9 cellular contexts compared by ENCODE assay signal in genomic region chr3:118863731-118864322, GRCh38.
A peak's percentile ranks its signal among the peaks of the same experiment; 100 is the strongest.
DNase-seq lines count a peak whose midpoint lies in the region; ATAC-seq and TF ChIP-seq lines count a peak whose summit lies in the region.
"Had no signal": no experiment of that assay in that cellular context is flagged by ENCODE, and none has a peak within 500 bp of the region (broad histone marks: within the 10 kb centered on the region; RNA-seq: fewer than 3 reads in every experiment).

No MANE protein-coding gene starts in this region.

- H3K9me3 ChIP-seq in HCT116 (ENCODE audit: control insufficient read depth in 1 of 2, insufficient read depth in 1 of 2, low read depth in 1 of 2, low read length in 2 of 2) = no peaks in the 10 kb centered on the region; a peak in 1 of 4 replicates

- H3K27ac ChIP-seq in HCT116 (ENCODE audit: low read depth, low read length) (no peak overlapping the region), mesendoderm (ENCODE audit: low read depth, low read length) (no peak overlapping the region)

- TF ChIP-seq CTCF in HCT116 (IDR thresholded peaks at IDR 0.05 in 2 of 3, conservative IDR thresholded peaks at IDR 0.05 in 1 of 3; ENCODE audit: borderline replicate concordance in 1 of 3, insufficient read depth in 1 of 3, low read depth in 2 of 3, low read length in 2 of 3) = peak in 2 of 3 experiments; percentile 54 to 66; a peak in 4 of 6 replicates

- H3K9me2 ChIP-seq in HCT116 (ENCODE audit: insufficient read depth) = no peaks in the 10 kb centered on the region

- H3K9ac ChIP-seq in HCT116 (ENCODE audit: low read length) = no peak overlapping the region
- H3K9ac ChIP-seq in mesendoderm (ENCODE audit: low read length) = no peak overlapping the region

- WGBS in mesendoderm (ENCODE audit: extremely low coverage, insufficient coverage, low lambda C conversion rate) = no CpG with 5 or more reads among the region's 1 CpG

- no peak overlapping the region for H2BK5ac ChIP-seq in mesendoderm (ENCODE audit: low read length)

- H3K4me3 ChIP-seq in HCT116 (replicated peaks in 1 of 2; ENCODE audit: low read depth in 1 of 2, low read length in 2 of 2) = no peak overlapping the region
- H3K4me3 ChIP-seq in mesendoderm (ENCODE audit: low read length) = no peak overlapping the region

- no peak overlapping the region for H2AK5ac ChIP-seq in mesendoderm (ENCODE audit: low read length)

- TF ChIP-seq RAD21 in HCT116 (IDR thresholded peaks at IDR 0.05; ENCODE audit: low read depth) = peak; percentile 41

- no peak overlapping the region for H3K18ac ChIP-seq in mesendoderm (ENCODE audit: low read length)

- no peak for TF ChIP-seq POLR2A in HCT116 (IDR thresholded peaks at IDR 0.05; ENCODE audit: borderline replicate concordance, extremely low read depth, insufficient read depth, insufficient read length)

- H3K56ac ChIP-seq in mesendoderm (ENCODE audit: low read length) = no peak overlapping the region

- no peaks in the 10 kb centered on the region for H3K27me3 ChIP-seq in HCT116 (ENCODE audit: insufficient read depth, low read length)
- no peaks in the 10 kb centered on the region for H3K27me3 ChIP-seq in mesendoderm (ENCODE audit: insufficient read depth, low read length, poor library complexity)

- H2BK15ac ChIP-seq in mesendoderm (replicated peaks; ENCODE audit: low read depth) = no peak overlapping the region

- RAD21 ChIA-PET in HCT116 (lab: Charles Lee; ENCODE audit: low non-redundant PET in 1 of 2, low total read pairs in 2 of 2, uncharacterized antibody in 2 of 2, unreplicated experiment in 2 of 2) = no interaction called here

- CTCF ChIA-PET in HCT116 (lab: Charles Lee) = interaction anchor here (0.6 to 1.0 kb wide), 3 partner anchors 18 to 378 kb away, joined by 3 read pairs; no protein-coding TSS in a partner anchor

- intact Hi-C loops in HCT116 (cut with micrococcal nuclease) = no loop called here

- ATAC-seq in HCT116 = peak; percentile 99
- no peak for ATAC-seq in HG03108 (IDR thresholded peaks at IDR 0.05; ENCODE audit: unreplicated experiment)

- H4K8ac ChIP-seq in mesendoderm (ENCODE audit: low read depth, low read length) = no peak overlapping the region

- H3K4me2 ChIP-seq in HCT116 (ENCODE audit: low read length) (no peak overlapping the region), mesendoderm (ENCODE audit: low read length) (no peak overlapping the region)

- H3K36me3 ChIP-seq in HCT116 (ENCODE audit: control insufficient read depth in 1 of 2, insufficient read depth in 2 of 2, low read length in 2 of 2) (no peaks in the 10 kb centered on the region), mesendoderm (ENCODE audit: control insufficient read depth, insufficient read depth, low read length) (no peaks in the 10 kb centered on the region)

- no peaks in the 10 kb centered on the region for H3K4me1 ChIP-seq in HCT116 (ENCODE audit: control insufficient read depth in 1 of 2, insufficient read depth in 2 of 2, low read length in 2 of 2)
- H3K4me1 ChIP-seq in mesendoderm (ENCODE audit: control insufficient read depth, low read depth, low read length) = no peaks in the 10 kb centered on the region

- peak; percentile 34 for DNase-seq in DMS53 (lab: John Stamatoyannopoulos, UW)
- no peak for DNase-seq in DMS53 treated with DMSO at 0.1 percent for 48 hours (lab: John Stamatoyannopoulos, UW; ENCODE audit: unreplicated experiment)
- DNase-seq in HCT116 (ENCODE audit: low read depth, low spot score) = peak; percentile 24
- DNase-seq in NCI-H460 (ENCODE audit: extremely low read depth, low read depth) = peak; percentile 7
- DNase-seq in mesendoderm = peak; percentile 66
- DNase-seq in COLO829 (ENCODE audit: low spot score) = no peak
- no peak for DNase-seq in T1000 (lab: John Stamatoyannopoulos, UW)
- DNase-seq: nucleus accumbens had no signal

- H2AFZ ChIP-seq in HCT116 (ENCODE audit: low read depth, low read length, poor library complexity, severe bottlenecking) = no peak overlapping the region

- BruUV-seq in HCT116 (replicated peaks; lab: Mats Ljungman, UMichigan) = no TSS peak

- no peaks in the 10 kb centered on the region for H4K20me1 ChIP-seq in HCT116 (ENCODE audit: insufficient read depth)

- no peak overlapping the region for H4K5ac ChIP-seq in mesendoderm (ENCODE audit: low read length)

- no peaks in the 10 kb centered on the region for H3K79me2 ChIP-seq in HCT116 (ENCODE audit: insufficient read depth, low read length)
- no peaks in the 10 kb centered on the region for H3K79me2 ChIP-seq in mesendoderm (ENCODE audit: control insufficient read depth, insufficient read depth, low read length)

- POLR2A ChIA-PET in HCT116 (lab: Charles Lee) = no interaction called here

- no peak overlapping the region for H3K23ac ChIP-seq in mesendoderm (ENCODE audit: low read length)

- H3K4ac ChIP-seq in mesendoderm (ENCODE audit: low read depth, low read length) = no peak overlapping the region

- H3K79me1 ChIP-seq in mesendoderm (ENCODE audit: low read length) = no peaks in the 10 kb centered on the region

- H2BK120ac ChIP-seq in mesendoderm (ENCODE audit: low read depth, low read length) = no peak overlapping the region

TF ChIP-seq in HCT116, 20 proteins besides CTCF, POLR2A, EP300 and RAD21:
- no peak for TF ChIP-seq SP1 (IDR thresholded peaks at IDR 0.05; ENCODE audit: low read depth)
- no peak for TF ChIP-seq SIN3A (IDR thresholded peaks at IDR 0.05; ENCODE audit: low read depth)
- no peak for TF ChIP-seq YY1 (IDR thresholded peaks at IDR 0.05; ENCODE audit: extremely low read depth, insufficient replicate concordance, low read depth, low read length)
- TF ChIP-seq EZH2 (IDR thresholded peaks at IDR 0.05) = no peak
- TF ChIP-seq MAX (IDR thresholded peaks at IDR 0.05) = no peak
- TF ChIP-seq CBX3 (IDR thresholded peaks at IDR 0.05; ENCODE audit: low read depth) = no peak
- TF ChIP-seq ELF1 (IDR thresholded peaks at IDR 0.05; ENCODE audit: borderline replicate concordance, low read depth) = no peak
- TF ChIP-seq EGR1 (IDR thresholded peaks at IDR 0.05; ENCODE audit: low read depth) = no peak
- TF ChIP-seq JUND (IDR thresholded peaks at IDR 0.05) = no peak
- TF ChIP-seq ZNF274 (IDR thresholded peaks at IDR 0.05; ENCODE audit: low read depth, low read length) = no peak
- no peak for TF ChIP-seq ZFX (IDR thresholded peaks at IDR 0.05)
TF ChIP-seq in HCT116: peak in this region for 0.

Comparison
In these comparisons a context has a peak if more than half of its experiments do, and no peak if none do; other contexts are left out.
1. DNase-seq: peak in DMS53 (single experiment), HCT116 (single experiment), NCI-H460 (single experiment) and mesendoderm (single experiment); none in DMS53 treated with DMSO at 0.1 percent for 48 hours (single experiment), COLO829 (single experiment) and T1000 (single experiment).